Comparison of ENCODE assay signal across 17 cellular contexts in the genomic region with DNA sequence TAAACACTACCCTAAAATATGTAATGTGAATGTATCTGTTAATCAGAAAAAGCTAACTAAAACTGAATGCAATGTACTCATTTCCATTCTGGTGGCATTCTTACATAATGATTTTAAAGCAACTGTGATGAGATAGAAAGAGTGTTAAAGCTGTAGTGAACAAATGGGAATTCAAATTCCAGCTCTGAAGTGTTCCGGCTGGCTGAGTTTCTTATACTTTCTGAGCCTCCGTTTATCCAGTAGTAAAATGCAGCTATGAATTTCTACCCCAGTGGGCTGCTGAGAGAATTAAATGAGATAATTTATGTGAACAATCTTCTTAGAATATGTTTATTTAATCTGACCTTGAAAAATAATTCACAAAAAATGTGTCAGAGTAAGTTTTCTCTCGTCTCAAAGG.
DNase-seq lines count a peak whose midpoint lies in the region; ATAC-seq and TF ChIP-seq lines count a peak whose summit lies in the region.
"Had no signal": no experiment of that assay in that cellular context is flagged by ENCODE, and none has a peak within 500 bp of the region (broad histone marks: within the 10 kb centered on the region; RNA-seq: fewer than 3 reads in every experiment).

No MANE protein-coding gene starts in this region.

- peaks cover 27% of the 10 kb centered on the region for H3K4me1 ChIP-seq in Karpas-422 (ENCODE audit: low read length)
- no peaks in the 10 kb centered on the region for H3K4me1 ChIP-seq in smooth muscle cell (ENCODE audit: low read depth)
- H3K4me1 ChIP-seq: Peyer's patch had no signal

- H3K9me2 ChIP-seq in Karpas-422 (replicated peaks; ENCODE audit: insufficient read depth, low read length), result no peaks in the 10 kb centered on the region

- H2AFZ ChIP-seq in Karpas-422 (ENCODE audit: low read length) (no peak overlapping the region), smooth muscle cell (ENCODE audit: low read depth) (peak overlapping the region; percentile 20)

- H3K27ac Mint-ChIP-seq in mesothelial cell of epicardium, result peak overlapping the region; percentile 48

- no peaks in the 10 kb centered on the region for H3K9me3 Mint-ChIP-seq in mesothelial cell of epicardium

- peaks cover 4% of the 10 kb centered on the region for H3K36me3 Mint-ChIP-seq in mesothelial cell of epicardium

- H3K4me3 ChIP-seq in Karpas-422 (ENCODE audit: low read length), result no peak overlapping the region
- peak overlapping the region in 9 of 59 donors; percentile 1 to 20 (median 7) for H3K4me3 ChIP-seq in dorsolateral prefrontal cortex
- H3K4me3 ChIP-seq in smooth muscle cell, result no peak overlapping the region
- H3K4me3 ChIP-seq: Peyer's patch had no signal

- H3K36me3 ChIP-seq in Karpas-422 (ENCODE audit: insufficient read depth, low read length) (no peaks in the 10 kb centered on the region), smooth muscle cell (ENCODE audit: low read depth) (no peaks in the 10 kb centered on the region)
- H3K36me3 ChIP-seq: Peyer's patch had no signal

- H3F3A ChIP-seq in smooth muscle cell (ENCODE audit: low read depth), result no peaks in the 10 kb centered on the region

- TF ChIP-seq CTCF in dorsolateral prefrontal cortex (IDR thresholded peaks at IDR 0.05 in 54 of 56, conservative IDR thresholded peaks at IDR 0.05 in 2 of 56; ENCODE audit: low read depth in 1 of 56, partially characterized antibody in 56 of 56), result no peak
- no peak for TF ChIP-seq CTCF in mesothelial cell of epicardium (IDR thresholded peaks at IDR 0.05; ENCODE audit: unreplicated experiment)
- no peak for TF ChIP-seq CTCF in smooth muscle cell (IDR thresholded peaks at IDR 0.05; ENCODE audit: borderline replicate concordance, insufficient read depth, poor library complexity, severe bottlenecking)

- H3K9ac ChIP-seq in Karpas-422 (ENCODE audit: low read length) (no peak overlapping the region), smooth muscle cell (ENCODE audit: low read depth) (no peak overlapping the region)
- H3K9ac ChIP-seq: KMS-11 had no signal

- no peaks in the 10 kb centered on the region for H3K79me2 ChIP-seq in Karpas-422 (ENCODE audit: low read length)
- H3K79me2 ChIP-seq in smooth muscle cell (ENCODE audit: low read depth), result no peaks in the 10 kb centered on the region

- peak overlapping the region; percentile 36 for H3K4me2 ChIP-seq in Karpas-422 (ENCODE audit: low read depth, low read length, poor library complexity, severe bottlenecking)
- no peak overlapping the region for H3K4me2 ChIP-seq in smooth muscle cell

- ATAC-seq in GM21367 (IDR thresholded peaks at IDR 0.05; ENCODE audit: unreplicated experiment), result no peak
- no peak for ATAC-seq in HG02610 (IDR thresholded peaks at IDR 0.05; ENCODE audit: unreplicated experiment)

- H3K27me3 Mint-ChIP-seq in mesothelial cell of epicardium (ENCODE audit: low read depth), result no peaks in the 10 kb centered on the region

- intact Hi-C loops in dorsolateral prefrontal cortex (cut with DNase I), result no loop called here

- no peaks in the 10 kb centered on the region for H3K9me3 ChIP-seq in Karpas-422 (ENCODE audit: low read length)
- H3K9me3 ChIP-seq in smooth muscle cell (replicated peaks; ENCODE audit: low read depth), result no peaks in the 10 kb centered on the region
- H3K9me3 ChIP-seq: Peyer's patch had no signal

- H3K27ac ChIP-seq in Karpas-422 (ENCODE audit: low read length) (no peak overlapping the region), dorsolateral prefrontal cortex (peak overlapping the region in 50 of 59 donors; percentile 1 to 90 (median 53)), smooth muscle cell (ENCODE audit: low read depth) (no peak overlapping the region)
- H3K27ac ChIP-seq: Peyer's patch had no signal

- H4K20me1 ChIP-seq in Karpas-422 (ENCODE audit: insufficient read depth, low read depth, low read length) (no peaks in the 10 kb centered on the region), smooth muscle cell (ENCODE audit: low read depth) (no peaks in the 10 kb centered on the region)

- H3K4me1 Mint-ChIP-seq in mesothelial cell of epicardium, result peaks cover 44% of the 10 kb centered on the region

- WGBS in smooth muscle cell (ENCODE audit: low lambda C conversion rate), result 64% methylated on average over 3 of the region's 3 CpGs

- H3K27me3 ChIP-seq in Karpas-422 (ENCODE audit: low read length) (no peaks in the 10 kb centered on the region), dorsolateral prefrontal cortex (no peaks in the 10 kb centered on the region), smooth muscle cell (ENCODE audit: low read depth) (no peaks in the 10 kb centered on the region)
- H3K27me3 ChIP-seq: Peyer's patch had no signal

- no peak overlapping the region for H3K4me3 Mint-ChIP-seq in mesothelial cell of epicardium

- DNase-seq in Karpas-422 (no peak), dorsolateral prefrontal cortex (no peak), mesothelial cell of epicardium (ENCODE audit: low spot score in 2 of 2, unreplicated experiment in 2 of 2) (no peak), smooth muscle cell (lab: John Stamatoyannopoulos, UW; ENCODE audit: unreplicated experiment) (no peak)
- no peak for DNase-seq in activated naive CD4-positive, alpha-beta T cell treated with anti-CD3 and anti-CD28 coated beads, Interleukin-2, amount 50 U/mL, for 16 hours
- no peak for DNase-seq in effector CD4-positive, alpha-beta T cell
- DNase-seq: ACHN; C1 segment of cervical spinal cord; DMS79; NCI-H1417 treated with DMSO at 0.1 percent for 48 hours; NCI-H187 treated with DMSO at 0.1 percent for 48 hours; NCI-H526 treated with DMSO at 0.1 percent for 48 hours; NK-92 treated with Interleukin-12 subunit alpha and Interleukin-12 subunit beta, amount 100 ng/mL, for 24 hours; Peyer's patch had no signal

Comparison
In these comparisons a context has a peak if more than half of its experiments do, and no peak if none do; other contexts are left out.
1. H3K27ac ChIP-seq: peak in dorsolateral prefrontal cortex (50 of 59); none in Karpas-422 (single experiment) and smooth muscle cell (single experiment).